In the genomic region with DNA sequence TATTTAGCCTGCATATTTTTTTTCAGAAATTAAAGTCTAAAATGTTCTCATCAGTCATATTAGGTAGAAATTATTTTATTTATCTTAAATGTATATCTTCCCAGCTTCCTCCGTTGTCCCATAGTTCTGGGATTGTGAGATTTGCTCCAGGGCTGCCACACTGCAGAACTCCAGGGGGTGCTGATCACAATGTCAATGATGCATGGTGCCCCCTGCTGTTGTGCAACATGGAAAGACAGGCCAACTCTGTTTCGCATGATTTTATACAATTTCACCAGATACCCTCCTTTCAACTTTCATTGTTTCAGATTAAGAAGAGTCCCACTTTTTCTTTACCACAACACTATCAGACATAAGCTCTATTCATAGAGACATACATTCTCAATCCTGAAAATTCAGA, we compare ENCODE assay signal across 1 cellular context.
TF ChIP-seq lines count a peak whose summit lies in the region.

No MANE protein-coding gene starts in this region.

TF ChIP-seq in SK-N-SH treated with all-trans-retinoic acid at 6 μM for 48 hours, 23 proteins besides CTCF, POLR2A, EP300 and RAD21 (continued from another document):
- TF ChIP-seq, protein P1, sequence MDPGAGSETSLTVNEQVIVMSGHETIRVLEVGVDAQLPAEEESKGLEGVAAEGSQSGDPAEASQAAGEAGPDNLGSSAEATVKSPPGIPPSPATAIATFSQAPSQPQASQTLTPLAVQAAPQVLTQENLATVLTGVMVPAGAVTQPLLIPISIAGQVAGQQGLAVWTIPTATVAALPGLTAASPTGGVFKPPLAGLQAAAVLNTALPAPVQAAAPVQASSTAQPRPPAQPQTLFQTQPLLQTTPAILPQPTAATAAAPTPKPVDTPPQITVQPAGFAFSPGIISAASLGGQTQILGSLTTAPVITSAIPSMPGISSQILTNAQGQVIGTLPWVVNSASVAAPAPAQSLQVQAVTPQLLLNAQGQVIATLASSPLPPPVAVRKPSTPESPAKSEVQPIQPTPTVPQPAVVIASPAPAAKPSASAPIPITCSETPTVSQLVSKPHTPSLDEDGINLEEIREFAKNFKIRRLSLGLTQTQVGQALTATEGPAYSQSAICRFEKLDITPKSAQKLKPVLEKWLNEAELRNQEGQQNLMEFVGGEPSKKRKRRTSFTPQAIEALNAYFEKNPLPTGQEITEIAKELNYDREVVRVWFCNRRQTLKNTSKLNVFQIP (CRISPR knock-in tag; IDR thresholded peaks at IDR 0.05; ENCODE audit: borderline replicate concordance, low read depth), result no peak
- TF ChIP-seq TCF4 (CRISPR knock-in tag; IDR thresholded peaks at IDR 0.05; ENCODE audit: borderline replicate concordance) (no peak), PPARA (CRISPR knock-in tag; IDR thresholded peaks at IDR 0.05; ENCODE audit: borderline replicate concordance) (no peak), TOX (CRISPR knock-in tag; IDR thresholded peaks at IDR 0.05; ENCODE audit: borderline replicate concordance) (no peak), ZFP30 (CRISPR knock-in tag; IDR thresholded peaks at IDR 0.05) (no peak)
- TF ChIP-seq, protein P2, sequence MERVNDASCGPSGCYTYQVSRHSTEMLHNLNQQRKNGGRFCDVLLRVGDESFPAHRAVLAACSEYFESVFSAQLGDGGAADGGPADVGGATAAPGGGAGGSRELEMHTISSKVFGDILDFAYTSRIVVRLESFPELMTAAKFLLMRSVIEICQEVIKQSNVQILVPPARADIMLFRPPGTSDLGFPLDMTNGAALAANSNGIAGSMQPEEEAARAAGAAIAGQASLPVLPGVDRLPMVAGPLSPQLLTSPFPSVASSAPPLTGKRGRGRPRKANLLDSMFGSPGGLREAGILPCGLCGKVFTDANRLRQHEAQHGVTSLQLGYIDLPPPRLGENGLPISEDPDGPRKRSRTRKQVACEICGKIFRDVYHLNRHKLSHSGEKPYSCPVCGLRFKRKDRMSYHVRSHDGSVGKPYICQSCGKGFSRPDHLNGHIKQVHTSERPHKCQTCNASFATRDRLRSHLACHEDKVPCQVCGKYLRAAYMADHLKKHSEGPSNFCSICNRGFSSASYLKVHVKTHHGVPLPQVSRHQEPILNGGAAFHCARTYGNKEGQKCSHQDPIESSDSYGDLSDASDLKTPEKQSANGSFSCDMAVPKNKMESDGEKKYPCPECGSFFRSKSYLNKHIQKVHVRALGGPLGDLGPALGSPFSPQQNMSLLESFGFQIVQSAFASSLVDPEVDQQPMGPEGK (CRISPR knock-in tag; IDR thresholded peaks at IDR 0.05; ENCODE audit: borderline replicate concordance), result no peak
